25 cellular contexts compared by ENCODE assay signal in the genomic region with DNA sequence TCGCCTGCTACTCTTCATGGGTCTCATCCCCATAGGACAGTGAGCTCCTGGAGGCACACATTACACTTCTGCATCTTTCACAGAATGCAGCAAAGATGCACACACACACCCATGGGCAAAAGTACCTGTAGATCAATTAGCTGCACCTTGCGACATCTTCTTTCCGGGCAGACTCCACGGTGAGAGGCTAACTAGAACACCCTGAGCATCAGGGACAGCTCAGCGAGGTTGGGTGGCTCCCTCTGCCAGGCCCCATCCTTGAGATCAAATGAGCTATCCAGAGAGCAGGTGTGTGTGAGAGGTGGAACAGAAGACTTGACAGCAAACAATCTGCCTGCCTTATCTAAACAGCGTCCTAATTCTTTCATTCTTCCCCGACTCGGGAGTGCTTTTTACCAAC.
DNase-seq lines count a peak whose midpoint lies in the region; ATAC-seq and TF ChIP-seq lines count a peak whose summit lies in the region.
"Had no signal": no experiment of that assay in that cellular context is flagged by ENCODE, and none has a peak within 500 bp of the region (broad histone marks: within the 10 kb centered on the region; RNA-seq: fewer than 3 reads in every experiment).

No MANE protein-coding gene starts in this region.

- no peak for TF ChIP-seq POLR2A in transverse colon (IDR thresholded peaks at IDR 0.05)

- H2BK15ac ChIP-seq in neuronal stem cell (ENCODE audit: low read length), result no peak overlapping the region

- no peak overlapping the region for H3K4ac ChIP-seq in neuronal stem cell (ENCODE audit: low read length)

- TF ChIP-seq EP300 in transverse colon (IDR thresholded peaks at IDR 0.05; ENCODE audit: low read depth), result no peak

- no peaks in the 10 kb centered on the region for H3K79me1 ChIP-seq in neuronal stem cell (ENCODE audit: low read depth, low read length)

- H3K9ac ChIP-seq in duodenal mucosa (ENCODE audit: low read depth in 1 of 2, low read length in 2 of 2) (peak overlapping the region; percentile 28 to 52), neuronal stem cell (ENCODE audit: low read depth, low read length, poor library complexity) (peak overlapping the region; percentile 9)
- H3K9ac ChIP-seq: BLaER1 treated with 17β-estradiol and CSF1 and Interleukin-3, amounts not matched to agents 10 nM and 100 nM had no signal

- H3K23ac ChIP-seq in neuronal stem cell (ENCODE audit: low read depth, low read length, poor library complexity), result peak overlapping the region; percentile 13

- no peak overlapping the region for H3K18ac ChIP-seq in neuronal stem cell (ENCODE audit: low read length)

- no peak for DNase-seq in cardiac muscle cell (ENCODE audit: low read depth in 1 of 2, low spot score in 1 of 2)
- DNase-seq in Right ventricle myocardium superior, result no peak
- DNase-seq in neuronal stem cell (ENCODE audit: low spot score), result no peak
- peak; percentile 41 for DNase-seq in transverse colon
- no peak for DNase-seq in NCI-H2227 (lab: John Stamatoyannopoulos, UW; ENCODE audit: unreplicated experiment)
- no peak for DNase-seq in 8988T
- DNase-seq in T1000 (lab: John Stamatoyannopoulos, UW), result no peak
- DNase-seq: activated CD8-positive, alpha-beta T cell treated with anti-CD3 and anti-CD28 coated beads, Interleukin-2, amount 10 ng/mL, durations not matched to agents 7 days and 5 days; activated naive CD4-positive, alpha-beta T cell; activated T-cell treated with anti-CD3 and anti-CD28 coated beads, Interleukin-2, amount 50 U/mL, for 1 hour; Caco-2; foreskin keratinocyte; H9; NCI-H1105; NCI-H748 treated with DMSO at 0.1 percent for 48 hours; nucleus accumbens; SHP77; stimulated activated CD4-positive, alpha-beta T cell treated with anti-CD3 and anti-CD28 coated beads, Interleukin-4, amount 100 ng/mL, for 24 hours; stimulated activated naive CD8-positive, alpha-beta T cell treated with anti-CD3 and anti-CD28 coated beads, Interleukin-15, amount 100 ng/mL, for 72 hours had no signal

- H2BK120ac ChIP-seq in neuronal stem cell (ENCODE audit: low read depth, low read length), result no peak overlapping the region

- H3K27ac ChIP-seq in cardiac muscle cell (peak overlapping the region; percentile 69), duodenal mucosa (ENCODE audit: low read depth, low read length) (peak overlapping the region; percentile 79), neuronal stem cell (replicated peaks; ENCODE audit: low read length) (no peak overlapping the region), transverse colon (peak overlapping the region; percentile 74 to 80 (median 77))
- H3K27ac ChIP-seq: adrenal gland; BLaER1 treated with 17β-estradiol and CSF1 and Interleukin-3, amounts not matched to agents 10 nM and 100 nM; foreskin keratinocyte had no signal

- H3K36me3 ChIP-seq in cardiac muscle cell, result peaks cover 46% of the 10 kb centered on the region
- peaks cover 18 to 54% of the 10 kb centered on the region in 2 donors for H3K36me3 ChIP-seq in duodenal mucosa (ENCODE audit: control insufficient read depth in 1 of 2, insufficient read depth in 2 of 2, low read length in 2 of 2)
- peaks cover 28 to 67% of the 10 kb centered on the region in 2 donors for H3K36me3 ChIP-seq in neuronal stem cell (replicated peaks in 1 of 2; ENCODE audit: control insufficient read depth in 2 of 2, insufficient read depth in 2 of 2, low read length in 2 of 2)
- H3K36me3 ChIP-seq in transverse colon, result peaks cover 0 to 16% (median 6%) of the 10 kb centered on the region in 4 donors
- H3K36me3 ChIP-seq: breast epithelium had no signal

- no CpG with 5 or more reads among the region's 8 CpGs for WGBS in neuronal stem cell (ENCODE audit: extremely low coverage in 2 of 2, insufficient read length in 2 of 2, insufficient replicate concordance in 1 of 2), 2 donors
- WGBS in transverse colon (ENCODE audit: low coverage in 1 of 2), 2 donors, result 20 to 54% methylated on average over 3 to 8 of the region's 8 CpGs

- intact Hi-C loops in Right ventricle myocardium superior (cut with DNase I), result no loop called here
- intact Hi-C loops in transverse colon (cut with DNase I; ENCODE audit: low total_unique reads), result no loop called here

- no peak for TF ChIP-seq CTCF in cardiac muscle cell (IDR thresholded peaks at IDR 0.05; ENCODE audit: low read depth, low read length)
- no peak for TF ChIP-seq CTCF in transverse colon (IDR thresholded peaks at IDR 0.05)

- ATAC-seq in Right ventricle myocardium superior (ENCODE audit: poor library complexity), result no peak
- ATAC-seq: activated CD4-positive, CD25-positive, alpha-beta regulatory T cell treated with anti-CD3 and anti-CD28 coated beads, Interleukin-2, amount 50 U/mL, for 24 hours; activated CD8-positive, alpha-beta T cell treated with anti-CD3 and anti-CD28 coated beads, Interleukin-2, amount 10 ng/mL, durations not matched to agents 7 days and 5 days; foreskin keratinocyte; stimulated activated naive CD8-positive, alpha-beta T cell treated with anti-CD3 and anti-CD28 coated beads, Interleukin-15, amount 100 ng/mL, for 72 hours had no signal

- no peaks in the 10 kb centered on the region for H3K9me3 ChIP-seq in cardiac muscle cell (ENCODE audit: low read depth)
- H3K9me3 ChIP-seq in duodenal mucosa (ENCODE audit: control insufficient read depth in 1 of 2, low read length in 2 of 2), result no peaks in the 10 kb centered on the region
- H3K9me3 ChIP-seq in neuronal stem cell (replicated peaks in 1 of 2; ENCODE audit: control insufficient read depth in 2 of 2, insufficient read depth in 1 of 2, low read depth in 1 of 2, low read length in 2 of 2), result no peaks in the 10 kb centered on the region
- H3K9me3 ChIP-seq in transverse colon, result no peaks in the 10 kb centered on the region
- H3K9me3 ChIP-seq: adrenal gland; BLaER1 treated with 17β-estradiol and CSF1 and Interleukin-3, amounts not matched to agents 10 nM and 100 nM; breast epithelium; Caco-2 had no signal

- in situ Hi-C loops in transverse colon (cut with MboI; ENCODE audit: low pct_ligation_motif_present in 1 of 4, low pct_unique_long_range_greater_than_20kb in 1 of 4, low sequenced_read_pairs in 3 of 4), result no loop called here

- no peak overlapping the region for H4K8ac ChIP-seq in neuronal stem cell (ENCODE audit: low read depth, low read length)

- H2AFZ ChIP-seq in neuronal stem cell (ENCODE audit: low read length), result no peak overlapping the region

- no peak overlapping the region for H3K4me3 ChIP-seq in cardiac muscle cell
- H3K4me3 ChIP-seq in duodenal mucosa (ENCODE audit: low read depth in 1 of 2, low read length in 2 of 2), result no peak overlapping the region
- H3K4me3 ChIP-seq in neuronal stem cell (ENCODE audit: low read length in 2 of 2), result no peak overlapping the region
- no peak overlapping the region for H3K4me3 ChIP-seq in transverse colon
- H3K4me3 ChIP-seq: adrenal gland; BLaER1 treated with 17β-estradiol and CSF1 and Interleukin-3, amounts not matched to agents 10 nM and 100 nM; breast epithelium; lung had no signal

- peaks cover 15% of the 10 kb centered on the region for H3K4me1 ChIP-seq in cardiac muscle cell (ENCODE audit: low read depth)
- H3K4me1 ChIP-seq in duodenal mucosa (ENCODE audit: control insufficient read depth in 1 of 2, insufficient read depth in 2 of 2, low read length in 2 of 2), result peaks cover 59 to 69% of the 10 kb centered on the region in 2 donors
- peaks cover 5 to 6% of the 10 kb centered on the region in 2 donors for H3K4me1 ChIP-seq in neuronal stem cell (ENCODE audit: control insufficient read depth in 2 of 2, insufficient read depth in 1 of 2, low read depth in 1 of 2, low read length in 2 of 2)
- H3K4me1 ChIP-seq in transverse colon, result peaks cover 31 to 55% (median 44%) of the 10 kb centered on the region in 4 donors
- H3K4me1 ChIP-seq: breast epithelium, Caco-2 had no signal

- no peak overlapping the region for H3K4me2 ChIP-seq in neuronal stem cell (ENCODE audit: insufficient read depth, low read length, poor library complexity, severe bottlenecking)
- H3K4me2 ChIP-seq: BLaER1 treated with 17β-estradiol and CSF1 and Interleukin-3, amounts not matched to agents 10 nM and 100 nM had no signal

- H3K27me3 ChIP-seq in cardiac muscle cell (no peaks in the 10 kb centered on the region), duodenal mucosa (ENCODE audit: control insufficient read depth in 1 of 2, insufficient read depth in 2 of 2, low read length in 2 of 2) (no peaks in the 10 kb centered on the region), neuronal stem cell (ENCODE audit: control insufficient read depth in 3 of 3, insufficient read depth in 3 of 3, low read depth in 1 of 3, low read length in 3 of 3) (no peaks in the 10 kb centered on the region), transverse colon (no peaks in the 10 kb centered on the region)
- H3K27me3 ChIP-seq: adrenal gland; BLaER1 treated with 17β-estradiol and CSF1 and Interleukin-3, amounts not matched to agents 10 nM and 100 nM; breast epithelium; foreskin keratinocyte had no signal

- no peak overlapping the region for H4K91ac ChIP-seq in neuronal stem cell (ENCODE audit: low read depth, low read length, poor library complexity)

- no peak overlapping the region for H3K14ac ChIP-seq in neuronal stem cell (ENCODE audit: low read length)

- H2BK5ac ChIP-seq in neuronal stem cell (ENCODE audit: low read length), result no peak overlapping the region

- no peak overlapping the region for H2AK5ac ChIP-seq in neuronal stem cell (ENCODE audit: low read depth, low read length)

- H2BK12ac ChIP-seq in neuronal stem cell (ENCODE audit: low read length), result no peak overlapping the region
